ENCODE assay signal across 18 cellular contexts in the genomic region with DNA sequence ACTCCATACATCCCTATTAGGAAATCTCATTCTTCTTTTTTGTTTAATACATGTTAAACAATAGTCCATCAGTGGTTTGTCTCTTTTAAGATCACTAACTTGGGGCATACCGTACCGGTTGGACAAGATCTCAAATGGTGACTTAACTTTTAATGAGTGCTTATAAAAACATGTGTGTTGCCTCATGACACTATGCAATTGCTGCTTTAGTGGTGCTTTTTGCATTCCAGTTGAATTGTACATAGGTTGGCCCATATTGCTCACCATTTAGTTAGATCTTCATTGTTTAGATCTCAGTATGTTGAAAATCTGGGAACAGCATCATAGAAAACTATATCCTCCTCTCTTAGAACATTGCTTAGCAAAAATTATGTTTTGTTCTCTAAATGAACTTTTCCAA. TPM values are rescaled to one million over a fixed set of nuclear protein-coding genes. Genes with fewer than 3 reads are reported as not detected.
A peak's percentile ranks its signal among the peaks of the same experiment; 100 is the strongest.
DNase-seq lines count a peak whose midpoint lies in the region; ATAC-seq and TF ChIP-seq lines count a peak whose summit lies in the region.
"Had no signal": no experiment of that assay in that cellular context is flagged by ENCODE, and none has a peak within 500 bp of the region (broad histone marks: within the 10 kb centered on the region; RNA-seq: fewer than 3 reads in every experiment).

No MANE protein-coding gene starts in this region.

- no peak overlapping the region for H3K4me3 ChIP-seq in brain microvascular endothelial cell (ENCODE audit: low read depth, low read length)
- H3K4me3 ChIP-seq: ovary, tibial artery had no signal

- no peaks in the 10 kb centered on the region for H3K4me1 Mint-ChIP-seq in stimulated activated effector memory CD8-positive, alpha-beta T cell treated with anti-CD3 and anti-CD28 coated beads, Interleukin-12 subunit alpha, Interleukin-12 subunit beta, amount 100 ng/mL, for 72 hours
- H3K4me1 Mint-ChIP-seq: CD14-positive monocyte had no signal

- peak overlapping the region; percentile 22 for H3K27ac ChIP-seq in brain microvascular endothelial cell
- H3K27ac ChIP-seq: ovary, tibial artery had no signal

- H3K4me3 Mint-ChIP-seq in stimulated activated effector memory CD8-positive, alpha-beta T cell treated with anti-CD3 and anti-CD28 coated beads, Interleukin-12 subunit alpha, Interleukin-12 subunit beta, amount 100 ng/mL, for 72 hours, result no peak overlapping the region
- H3K4me3 Mint-ChIP-seq: CD14-positive monocyte had no signal

- no peak for TF ChIP-seq CTCF in brain microvascular endothelial cell (IDR thresholded peaks at IDR 0.05; ENCODE audit: low read depth, low read length, missing control alignments)

- in situ Hi-C loops in brain microvascular endothelial cell (cut with HindIII; ENCODE audit: low pct_ligation_motif_present, low sequenced_read_pairs), result no loop called here

- peaks cover 4% of the 10 kb centered on the region for H3K36me3 Mint-ChIP-seq in stimulated activated effector memory CD8-positive, alpha-beta T cell treated with anti-CD3 and anti-CD28 coated beads, Interleukin-12 subunit alpha, Interleukin-12 subunit beta, amount 100 ng/mL, for 72 hours

- ATAC-seq in stimulated activated effector memory CD8-positive, alpha-beta T cell treated with anti-CD3 and anti-CD28 coated beads, Interleukin-12 subunit alpha, Interleukin-12 subunit beta, amount 100 ng/mL, for 72 hours, result no peak
- ATAC-seq: Panc1 had no signal

- no peaks in the 10 kb centered on the region for H3K9me3 Mint-ChIP-seq in stimulated activated effector memory CD8-positive, alpha-beta T cell treated with anti-CD3 and anti-CD28 coated beads, Interleukin-12 subunit alpha, Interleukin-12 subunit beta, amount 100 ng/mL, for 72 hours

- DNase-seq in HPDE6-E6E7 (ENCODE audit: extremely low spot score) (peak; percentile 32), brain microvascular endothelial cell (peak; percentile 18), iris pigment epithelial cell (ENCODE audit: low read depth) (peak; percentile 50), H4 (ENCODE audit: low spot score) (no peak), globus pallidus (ENCODE audit: low spot score) (no peak), hippocampal formation (lab: John Stamatoyannopoulos, UW) (no peak)
- no peak for DNase-seq in stimulated activated effector memory CD8-positive, alpha-beta T cell treated with anti-CD3 and anti-CD28 coated beads, Interleukin-12 subunit alpha, Interleukin-12 subunit beta, amount 100 ng/mL, for 72 hours (ENCODE audit: low spot score in 2 of 2)
- DNase-seq: activated CD4-positive, alpha-beta T cell treated with anti-CD3 and anti-CD28 coated beads, Interleukin-2, amount 50 U/mL, for 48 hours; DMS53; kidney glomerular epithelial cell; NCI-H1105 treated with DMSO at 0.1 percent for 48 hours; NCI-H2171; NCI-H774; ovary; small intestine; tibial artery had no signal

- H3K27me3 ChIP-seq in brain microvascular endothelial cell (replicated peaks), result no peaks in the 10 kb centered on the region
- H3K27me3 ChIP-seq: ovary, tibial artery had no signal

- no peak overlapping the region for H3K27ac Mint-ChIP-seq in stimulated activated effector memory CD8-positive, alpha-beta T cell treated with anti-CD3 and anti-CD28 coated beads, Interleukin-12 subunit alpha, Interleukin-12 subunit beta, amount 100 ng/mL, for 72 hours
- H3K27ac Mint-ChIP-seq: CD14-positive monocyte had no signal

- H3K36me3 ChIP-seq in brain microvascular endothelial cell (replicated peaks), result no peaks in the 10 kb centered on the region
- H3K36me3 ChIP-seq: ovary, tibial artery had no signal

RNA-seq across cellular contexts. Expression of gene C9orf85, which starts 17.8 kb away (rescaled TPM):
- 10.8 and 16.6 TPM in 2 replicates for total RNA-seq in H4 (2014; rRNA removed; shearing (Covaris generic))

RNA-seq across cellular contexts. Expression of gene ABHD17B, which starts 18.2 kb away (rescaled TPM):
- 32.3 and 35.7 TPM in 2 replicates for total RNA-seq in H4 (2014; rRNA removed; shearing (Covaris generic))

Comparison
In these comparisons a context has a peak if more than half of its experiments do, and no peak if none do; other contexts are left out.
1. DNase-seq: peak in HPDE6-E6E7 (single experiment), brain microvascular endothelial cell (single experiment) and iris pigment epithelial cell (single experiment); none in stimulated activated effector memory CD8-positive, alpha-beta T cell treated with anti-CD3 and anti-CD28 coated beads, Interleukin-12 subunit alpha, Interleukin-12 subunit beta, amount 100 ng/mL, for 72 hours (0 of 2), H4 (single experiment), globus pallidus (single experiment) and hippocampal formation (0 of 2).